9 cellular contexts compared by ENCODE assay signal in the genomic region with DNA sequence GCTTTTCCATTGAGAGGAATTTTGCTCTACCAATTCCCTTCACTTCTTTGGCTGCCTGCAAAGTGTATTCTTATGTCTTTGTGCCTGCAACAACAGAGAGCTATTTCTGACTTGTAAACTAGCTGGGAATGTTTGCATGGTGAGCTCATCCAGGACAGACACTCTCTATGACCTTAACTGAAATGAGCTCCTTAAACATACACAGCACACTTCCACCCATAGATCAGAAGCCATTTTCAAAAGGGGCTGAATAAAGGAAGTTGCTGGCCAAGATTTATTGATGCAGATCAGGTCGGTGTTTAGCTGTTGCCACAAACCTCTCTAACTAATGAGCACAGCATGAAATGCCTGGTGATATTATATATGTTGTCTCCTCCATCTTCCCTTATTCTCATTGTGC.
DNase-seq lines count a peak whose midpoint lies in the region; ATAC-seq and TF ChIP-seq lines count a peak whose summit lies in the region.
"Had no signal": no experiment of that assay in that cellular context is flagged by ENCODE, and none has a peak within 500 bp of the region (broad histone marks: within the 10 kb centered on the region; RNA-seq: fewer than 3 reads in every experiment).

No MANE protein-coding gene starts in this region.

- POLR2A ChIA-PET in RWPE1 (lab: Yijun Ruan, JAX; ENCODE audit: low non-redundant PET): interaction anchor here (0.6 kb wide), 1 partner anchor 91 kb away, joined by 3 read pairs; no protein-coding TSS in a partner anchor

- H3K27me3 ChIP-seq in osteoblast (ENCODE audit: insufficient read depth, low read length): no peaks in the 10 kb centered on the region
- H3K27me3 ChIP-seq in gastroesophageal sphincter: no peaks in the 10 kb centered on the region
- H3K27me3 ChIP-seq: colonic mucosa had no signal

- 20 to 31% methylated on average over 1 of the region's 1 CpG for WGBS in gastroesophageal sphincter (ENCODE audit: low coverage in 1 of 2), 2 donors

- TF ChIP-seq EP300 in gastroesophageal sphincter (IDR thresholded peaks at IDR 0.05): no peak

- H3K27ac ChIP-seq in RWPE1 (no peak overlapping the region), osteoblast (ENCODE audit: low read depth, low read length) (peak overlapping the region; percentile 84), gastroesophageal sphincter (peak overlapping the region in 2 of 4 donors; percentile 11 to 40)
- H3K27ac ChIP-seq: colonic mucosa had no signal

- H2AFZ ChIP-seq in osteoblast (ENCODE audit: low read length): no peak overlapping the region

- H3K36me3 ChIP-seq in osteoblast (ENCODE audit: insufficient read depth, low read length) (no peaks in the 10 kb centered on the region), gastroesophageal sphincter (peaks cover 0 to 8% of the 10 kb centered on the region in 2 donors)
- H3K36me3 ChIP-seq: colonic mucosa had no signal

- H3K79me2 ChIP-seq in osteoblast (ENCODE audit: insufficient read depth, low read length): no peaks in the 10 kb centered on the region

- peaks cover 44% of the 10 kb centered on the region for H3K4me1 ChIP-seq in osteoblast (ENCODE audit: insufficient read depth, low read length)
- H3K4me1 ChIP-seq in gastroesophageal sphincter: peaks cover 5 to 22% (median 13%) of the 10 kb centered on the region in 3 donors
- H3K4me1 ChIP-seq: colonic mucosa had no signal

- H3K4me2 ChIP-seq in osteoblast (ENCODE audit: insufficient read depth, low read length): peak overlapping the region; percentile 73

- ATAC-seq in omental fat pad (ENCODE audit: low FRiP score) (no peak), gastroesophageal sphincter (no peak)

- H3K9me3 ChIP-seq in osteoblast (ENCODE audit: low read depth, low read length) (no peaks in the 10 kb centered on the region), gastroesophageal sphincter (no peaks in the 10 kb centered on the region)
- H3K9me3 ChIP-seq: colonic mucosa had no signal

- DNase-seq in EH (ENCODE audit: low read depth): peak; percentile 93
- DNase-seq in RWPE1 (ENCODE audit: low spot score): peak; percentile 58
- peak; percentile 82 to 90 for DNase-seq in foreskin fibroblast
- peak; percentile 50 for DNase-seq in osteoblast (ENCODE audit: insufficient read length, low spot score, missing footprints)
- no peak for DNase-seq in germinal center (ENCODE audit: low spot score)
- no peak for DNase-seq in omental fat pad (ENCODE audit: low spot score)
- no peak for DNase-seq in T-helper 1 cell
- DNase-seq: colonic mucosa had no signal

- TF ChIP-seq CTCF in RWPE1 (conservative IDR thresholded peaks at IDR 0.05; ENCODE audit: low read depth) (no peak), foreskin fibroblast (IDR thresholded peaks at IDR 0.05; ENCODE audit: low read depth, low read length) (no peak), osteoblast (IDR thresholded peaks at IDR 0.05; ENCODE audit: extremely low read depth, low read depth, low read length) (no peak), omental fat pad (IDR thresholded peaks at IDR 0.05) (no peak), gastroesophageal sphincter (IDR thresholded peaks at IDR 0.05) (no peak)

- CTCF ChIA-PET in RWPE1 (lab: Yijun Ruan, JAX): no interaction called here

- no peaks in the 10 kb centered on the region for H4K20me1 ChIP-seq in osteoblast (ENCODE audit: insufficient read depth, low read length)

- no peak for TF ChIP-seq POLR2A in gastroesophageal sphincter (IDR thresholded peaks at IDR 0.05)

- no peak overlapping the region for H3K4me3 ChIP-seq in foreskin fibroblast (ENCODE audit: low read depth in 1 of 2, low read length in 2 of 2)
- H3K4me3 ChIP-seq in osteoblast (ENCODE audit: insufficient read depth, low read length): peak overlapping the region; percentile 43
- H3K4me3 ChIP-seq in gastroesophageal sphincter: no peak overlapping the region
- H3K4me3 ChIP-seq: colonic mucosa had no signal

Comparison
In these comparisons a context has a peak if more than half of its experiments do, and no peak if none do; other contexts are left out.
1. DNase-seq: peak in EH (single experiment), RWPE1 (single experiment), foreskin fibroblast (2 of 2) and osteoblast (single experiment); none in germinal center (single experiment), omental fat pad (single experiment) and T-helper 1 cell (0 of 5).